ENCODE assay signal across 14 cellular contexts in genomic region chr14:80388980-80389711, GRCh38.
DNase-seq lines count a peak whose midpoint lies in the region; ATAC-seq, FAIRE-seq and TF ChIP-seq lines count a peak whose summit lies in the region.
"Had no signal": no experiment of that assay in that cellular context is flagged by ENCODE, and none has a peak within 500 bp of the region (broad histone marks: within the 10 kb centered on the region; RNA-seq: fewer than 3 reads in every experiment).

No MANE protein-coding gene starts in this region.

- no peaks in the 10 kb centered on the region for H3K9me3 Mint-ChIP-seq in MCF 10A (ENCODE audit: unreplicated experiment)
- no peaks in the 10 kb centered on the region for H3K9me3 Mint-ChIP-seq in H9

- H3K79me2 ChIP-seq in H9 (ENCODE audit: insufficient read depth, low read length), result no peaks in the 10 kb centered on the region

- H3K27me3 Mint-ChIP-seq in MCF 10A (ENCODE audit: insufficient read depth, unreplicated experiment) (no peaks in the 10 kb centered on the region), H9 (ENCODE audit: low read depth) (no peaks in the 10 kb centered on the region)

- H2BK5ac ChIP-seq in H9 (ENCODE audit: insufficient read length, low read length), result no peak overlapping the region

- no peak overlapping the region for H3K27ac ChIP-seq in H9 (ENCODE audit: insufficient read length, low read depth, low read length)
- H3K27ac ChIP-seq: ascending aorta, BLaER1, KMS-11 had no signal

- no peaks in the 10 kb centered on the region for H3K36me3 Mint-ChIP-seq in MCF 10A (ENCODE audit: insufficient read depth, unreplicated experiment)
- no peaks in the 10 kb centered on the region for H3K36me3 Mint-ChIP-seq in H9 (ENCODE audit: insufficient read depth in 1 of 3, low read depth in 3 of 3)

- no peak for ATAC-seq in HG03280 (IDR thresholded peaks at IDR 0.05; ENCODE audit: unreplicated experiment)
- no peak for ATAC-seq in HG03196 (IDR thresholded peaks at IDR 0.05; ENCODE audit: unreplicated experiment)

- H3K18ac ChIP-seq in H9 (ENCODE audit: insufficient read length, low read depth, low read length), result no peak overlapping the region

- no peak overlapping the region for H3K4me3 Mint-ChIP-seq in MCF 10A (ENCODE audit: unreplicated experiment)
- H3K4me3 Mint-ChIP-seq in H9, result no peak overlapping the region

- no CpG with 5 or more reads among the region's 2 CpGs for WGBS in H9 (ENCODE audit: extremely low coverage, insufficient read length, low lambda C conversion rate)

- no TSS peak for BruUV-seq in MCF 10A (replicated peaks; lab: Mats Ljungman, UMichigan)

- POLR2A ChIA-PET in MCF 10A (lab: Yijun Ruan, JAX), result interaction anchor here (0.6 to 1.5 kb wide), 5 partner anchors 10 to 196 kb away, joined by 3 to 4 read pairs (median 4); no protein-coding TSS in a partner anchor

- no peaks in the 10 kb centered on the region for H4K20me1 ChIP-seq in H9 (ENCODE audit: control insufficient read depth, insufficient read depth, insufficient read length)
- H4K20me1 ChIP-seq: BLaER1 had no signal

- intact Hi-C loops in MCF 10A (cut with micrococcal nuclease), result no loop called here
- intact Hi-C loops in head of caudate nucleus (cut with DNase I), result no loop called here

- no peak overlapping the region for H2AFZ ChIP-seq in H9 (ENCODE audit: low read length)

- peak; percentile 70 for FAIRE-seq in HTR-8/SVneo (lab: Jason Lieb, UNC)

- DNase-seq in AG08395 (ENCODE audit: low spot score), result peak; percentile 79
- peak; percentile 62 for DNase-seq in HTR-8/SVneo (ENCODE audit: insufficient read length, low spot score)
- peak; percentile 53 for DNase-seq in MCF 10A (ENCODE audit: unreplicated experiment)
- peak; percentile 92 for DNase-seq in kidney tubule cell (ENCODE audit: low spot score)
- DNase-seq in head of caudate nucleus, result no peak
- DNase-seq in H9, result no peak
- DNase-seq: nucleus accumbens; OCI-M1; stimulated activated CD4-positive, alpha-beta T cell treated with anti-CD3 and anti-CD28 coated beads, Interleukin-4, amount 100 ng/mL, for 1 hour had no signal

- H3K4me1 ChIP-seq in H9 (ENCODE audit: insufficient read depth, low read length), result peaks cover 3% of the 10 kb centered on the region; the same call in 1 of the 2 replicates
- H3K4me1 ChIP-seq: ascending aorta, BLaER1 had no signal

- no peaks in the 10 kb centered on the region for H3K27me3 ChIP-seq in H9 (ENCODE audit: insufficient read depth, low read length)
- H3K27me3 ChIP-seq: ascending aorta, BLaER1 had no signal

- H3K4me1 Mint-ChIP-seq in MCF 10A (ENCODE audit: insufficient read depth, unreplicated experiment), result peaks cover 45% of the 10 kb centered on the region
- H3K4me1 Mint-ChIP-seq in H9, result peaks cover 10 to 12% of the 10 kb centered on the region in 2 experiments

- H3K23me2 ChIP-seq in H9 (ENCODE audit: insufficient read length, low read depth, low read length, poor library complexity, severe bottlenecking), result no peaks in the 10 kb centered on the region

- no peak overlapping the region for H2BK12ac ChIP-seq in H9 (ENCODE audit: insufficient read length, low read depth, low read length)

- no peak overlapping the region for H3K14ac ChIP-seq in H9 (ENCODE audit: insufficient read depth, low read length)

- no peaks in the 10 kb centered on the region for H3K9me3 ChIP-seq in H9 (ENCODE audit: control insufficient read depth, low read depth, low read length)
- H3K9me3 ChIP-seq: ascending aorta, BLaER1 had no signal

- H3K9ac ChIP-seq in H9 (ENCODE audit: extremely low read depth, insufficient read length, low read length), result no peak overlapping the region
- H3K9ac ChIP-seq: BLaER1, KMS-11 had no signal

- H3K23ac ChIP-seq in H9 (ENCODE audit: insufficient read length, low read depth, low read length), result no peak overlapping the region

- TF ChIP-seq CTCF in MCF 10A (IDR thresholded peaks at IDR 0.05; ENCODE audit: unreplicated experiment) (no peak), H9 (conservative IDR thresholded peaks at IDR 0.05) (no peak)

- no peak overlapping the region for H4K5ac ChIP-seq in H9 (ENCODE audit: insufficient read length, low read depth, low read length)

- no peak overlapping the region for H2BK120ac ChIP-seq in H9 (ENCODE audit: low read depth, low read length, poor library complexity, severe bottlenecking)

- no peak overlapping the region for H2BK15ac ChIP-seq in H9 (ENCODE audit: low read depth, low read length)

- H3K4me2 ChIP-seq in H9 (ENCODE audit: insufficient read depth, insufficient read length, low read length), result no peak overlapping the region
- H3K4me2 ChIP-seq: BLaER1, KMS-11 had no signal

- H3K4ac ChIP-seq in H9 (ENCODE audit: low read depth, low read length), result no peak overlapping the region

- no peak overlapping the region for H4K91ac ChIP-seq in H9 (ENCODE audit: insufficient read length, low read depth, low read length)

- H3K79me1 ChIP-seq in H9 (ENCODE audit: insufficient read depth, low read depth, low read length, poor library complexity, severe bottlenecking), result no peaks in the 10 kb centered on the region

- H2AK5ac ChIP-seq in H9 (ENCODE audit: insufficient read length, low read length), result no peak overlapping the region

- CTCF ChIA-PET in MCF 10A (lab: Yijun Ruan, JAX), result interaction anchor here (0.6 kb wide), 1 partner anchor 1428 kb away, joined by 4 read pairs; no protein-coding TSS in a partner anchor

- H3K56ac ChIP-seq in H9 (ENCODE audit: insufficient read length, low read depth, low read length), result no peak overlapping the region

- peak overlapping the region; percentile 91 for H3K27ac Mint-ChIP-seq in MCF 10A (ENCODE audit: low read depth, unreplicated experiment)
- no peak overlapping the region for H3K27ac Mint-ChIP-seq in H9

- no peak overlapping the region for H4K8ac ChIP-seq in H9 (replicated peaks; ENCODE audit: insufficient read length, low read depth, low read length)

- H3T11ph ChIP-seq in H9 (ENCODE audit: low read length), result no peak overlapping the region

- no peak overlapping the region for H2BK20ac ChIP-seq in H9 (ENCODE audit: low read depth, low read length, poor library complexity, severe bottlenecking)

Comparison
In these comparisons a context has a peak if more than half of its experiments do, and no peak if none do; other contexts are left out.
1. DNase-seq: peak in AG08395 (single experiment), HTR-8/SVneo (single experiment), MCF 10A (single experiment) and kidney tubule cell (single experiment); none in head of caudate nucleus (0 of 42) and H9 (single experiment).